ENCODE assay signal across 8 cellular contexts in the genomic region with DNA sequence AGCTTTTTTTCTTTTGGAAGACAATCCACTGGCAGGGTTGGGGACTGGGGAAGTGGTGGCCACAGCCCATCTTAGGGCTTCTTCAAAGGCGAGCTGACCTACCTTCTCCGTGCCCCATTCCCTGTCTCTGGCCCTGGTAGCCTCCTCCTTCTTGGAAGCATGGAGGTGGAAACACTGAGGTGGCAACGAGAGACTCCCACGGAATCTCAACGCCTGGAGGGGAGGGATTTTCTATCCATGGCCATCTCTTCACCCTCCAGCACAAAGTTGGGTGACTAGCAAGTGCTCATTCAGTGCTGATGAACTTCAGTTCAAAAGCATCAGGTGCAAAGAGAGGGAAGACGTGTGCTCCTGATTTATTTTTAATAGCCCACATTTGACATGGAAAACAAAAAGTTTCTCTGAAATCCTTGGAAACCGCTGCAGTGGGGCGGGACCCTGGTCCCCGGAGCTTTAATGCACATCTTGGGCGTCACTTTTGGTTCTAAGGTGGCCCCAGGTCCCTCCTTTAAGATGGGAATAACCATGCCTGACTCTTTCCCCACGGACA. TPM values are rescaled to one million over a fixed set of nuclear protein-coding genes. Genes with fewer than 3 reads are reported as not detected.
DNase-seq lines count a peak whose midpoint lies in the region; ATAC-seq and TF ChIP-seq lines count a peak whose summit lies in the region.

No MANE protein-coding gene starts in this region.

- TF ChIP-seq CTCF in C4-2B (conservative IDR thresholded peaks at IDR 0.05) (no peak), nephron (IDR thresholded peaks at IDR 0.05; ENCODE audit: unreplicated experiment in 3 of 3) (no peak)

- H3K4me1 ChIP-seq in duodenal mucosa (ENCODE audit: control insufficient read depth in 1 of 2, insufficient read depth in 2 of 2, low read length in 2 of 2), result peaks cover 10 to 13% of the 10 kb centered on the region in 2 donors

- peaks cover 2% of the 10 kb centered on the region for H3K9me3 Mint-ChIP-seq in nephron

- peak overlapping the region; percentile 63 to 72 for H3K9ac ChIP-seq in duodenal mucosa (ENCODE audit: low read depth in 1 of 2, low read length in 2 of 2)

- H3K36me3 ChIP-seq in MG63 (no peaks in the 10 kb centered on the region), duodenal mucosa (ENCODE audit: control insufficient read depth in 1 of 2, insufficient read depth in 2 of 2, low read length in 2 of 2) (no peaks in the 10 kb centered on the region)

- H3K27ac ChIP-seq in C4-2B (peak overlapping the region; percentile 62), duodenal mucosa (ENCODE audit: low read depth, low read length) (no peak overlapping the region)

- H3K36me3 Mint-ChIP-seq in nephron (ENCODE audit: low read depth), result peaks cover 14% of the 10 kb centered on the region

- ATAC-seq in GM19395 (IDR thresholded peaks at IDR 0.05; ENCODE audit: unreplicated experiment), result no peak

- no peaks in the 10 kb centered on the region for H3K27me3 Mint-ChIP-seq in nephron (ENCODE audit: low read depth)

- no peaks in the 10 kb centered on the region for H3K27me3 ChIP-seq in MG63
- no peaks in the 10 kb centered on the region for H3K27me3 ChIP-seq in duodenal mucosa (ENCODE audit: control insufficient read depth in 1 of 2, insufficient read depth in 2 of 2, low read length in 2 of 2)

- no peaks in the 10 kb centered on the region for H3K9me3 ChIP-seq in MG63
- H3K9me3 ChIP-seq in duodenal mucosa (ENCODE audit: control insufficient read depth in 1 of 2, low read length in 2 of 2), result no peaks in the 10 kb centered on the region

- peak overlapping the region; percentile 91 for H3K4me3 ChIP-seq in MG63
- H3K4me3 ChIP-seq in duodenal mucosa (ENCODE audit: low read depth in 1 of 2, low read length in 2 of 2), result peak overlapping the region; percentile 94 to 100

- H3K27ac Mint-ChIP-seq in nephron, result peak overlapping the region; percentile 95 to 98 (median 97)

- peak overlapping the region; percentile 98 to 99 (median 98) for H3K4me3 Mint-ChIP-seq in nephron

- DNase-seq in MG63 (no peak), NCI-H187 treated with DMSO at 0.1 percent for 48 hours (lab: John Stamatoyannopoulos, UW) (no peak), RPMI8226 (no peak)
- DNase-seq in central memory CD4-positive, alpha-beta T cell, result no peak

- H3K4me1 Mint-ChIP-seq in nephron, result peaks cover 22% of the 10 kb centered on the region

RNA-seq across cellular contexts. Expression of a gene that starts 0.6 kb away (rescaled TPM):
- total RNA-seq in MG63 (2014; rRNA removed; shearing (Covaris generic); ENCODE audit: low replicate concordance), result 15.2 and 51.5 TPM in 2 replicates
